ENCODE assay signal across 33 cellular contexts in genomic region chr3:128442070-128442469, GRCh38. TPM values are rescaled to one million over a fixed set of nuclear protein-coding genes. Genes with fewer than 3 reads are reported as not detected.
"Had no signal": no experiment of that assay in that cellular context is flagged by ENCODE, and none has a peak within 500 bp of the region (broad histone marks: within the 10 kb centered on the region; RNA-seq: fewer than 3 reads in every experiment).

No MANE protein-coding gene starts in this region.

- H3K4me2 ChIP-seq: neural progenitor cell had no signal

- H3K27me3 ChIP-seq: ovary, testis, uterus had no signal

- H3K4me1 Mint-ChIP-seq: nephron, neural progenitor cell had no signal

- FAIRE-seq: small intestine had no signal

- H3K9me3 ChIP-seq: ovary, psoas muscle, suprapubic skin, testis, tibial artery, transverse colon, upper lobe of right lung, uterus had no signal

- H3K36me3 Mint-ChIP-seq: natural killer cell; neural progenitor cell; stimulated activated effector memory CD8-positive, alpha-beta T cell treated with anti-CD3 and anti-CD28 coated beads, Interleukin-12 subunit alpha, Interleukin-12 subunit beta, amount 100 ng/mL, for 72 hours had no signal

- H3K4me3 Mint-ChIP-seq: naive thymus-derived CD4-positive, alpha-beta T cell; natural killer cell; nephron; neural progenitor cell; stimulated activated effector memory CD8-positive, alpha-beta T cell treated with anti-CD3 and anti-CD28 coated beads, Interleukin-12 subunit alpha, Interleukin-12 subunit beta, amount 100 ng/mL, for 72 hours; stimulated activated naive CD8-positive, alpha-beta T cell treated with anti-CD3 and anti-CD28 coated beads, Interleukin-15, amount 100 ng/mL, for 72 hours had no signal

- H3K27ac Mint-ChIP-seq: naive thymus-derived CD4-positive, alpha-beta T cell; natural killer cell; nephron; neural progenitor cell; progenitor cell of endocrine pancreas; stimulated activated effector memory CD8-positive, alpha-beta T cell treated with anti-CD3 and anti-CD28 coated beads, Interleukin-12 subunit alpha, Interleukin-12 subunit beta, amount 100 ng/mL, for 72 hours; stimulated activated naive CD8-positive, alpha-beta T cell treated with anti-CD3 and anti-CD28 coated beads, Interleukin-15, amount 100 ng/mL, for 72 hours had no signal

- H3K4me1 ChIP-seq: neural progenitor cell, parathyroid adenoma, psoas muscle, suprapubic skin, testis, tibial artery, transverse colon, upper lobe of right lung, uterus had no signal

- H3K9ac ChIP-seq: neural progenitor cell, parathyroid adenoma had no signal

- H2AFZ ChIP-seq: neural progenitor cell, parathyroid adenoma had no signal

- H3K4me3 ChIP-seq: neural progenitor cell, ovary, psoas muscle, suprapubic skin, testis, tibial artery, transverse colon, upper lobe of right lung, uterus had no signal

- H3K79me2 ChIP-seq: parathyroid adenoma had no signal

- ATAC-seq: naive thymus-derived CD4-positive, alpha-beta T cell; natural killer cell; psoas muscle; right cardiac atrium; sciatic nerve; stimulated activated effector memory CD8-positive, alpha-beta T cell treated with anti-CD3 and anti-CD28 coated beads, Interleukin-12 subunit alpha, Interleukin-12 subunit beta, amount 100 ng/mL, for 72 hours; stimulated activated naive CD8-positive, alpha-beta T cell treated with anti-CD3 and anti-CD28 coated beads, Interleukin-15, amount 100 ng/mL, for 72 hours; stimulated activated naive CD8-positive, alpha-beta T cell treated with anti-CD3 and anti-CD28 coated beads, Interleukin-15, Interleukin-2, amounts not matched to agents 100 U/mL and 50 U/mL, for 24 hours; upper lobe of right lung had no signal

- DNase-seq: naive thymus-derived CD4-positive, alpha-beta T cell; natural killer cell; occipital lobe; ovary; psoas muscle; right cardiac atrium; small intestine; stimulated activated CD4-positive, alpha-beta T cell treated with anti-CD3 and anti-CD28 coated beads, Interleukin-15, amount 100 ng/mL, for 24 hours; stimulated activated CD4-positive, alpha-beta T cell treated with anti-CD3 and anti-CD28 coated beads, Interleukin-2, amount 100 ng/mL, for 24 hours; stimulated activated CD4-positive, alpha-beta T cell treated with anti-CD3 and anti-CD28 coated beads, Interleukin-2, amount 100 ng/mL, for 48 hours; stimulated activated CD4-positive, alpha-beta T cell treated with anti-CD3 and anti-CD28 coated beads, Interleukin-4, amount 100 ng/mL, for 24 hours; stimulated activated naive CD4-positive, alpha-beta T cell; stimulated activated naive CD8-positive, alpha-beta T cell treated with anti-CD3 and anti-CD28 coated beads, Interleukin-15, amount 100 ng/mL, for 72 hours; stimulated activated naive CD8-positive, alpha-beta T cell treated with anti-CD3 and anti-CD28 coated beads, Interleukin-15, Interleukin-2, amounts not matched to agents 100 U/mL and 50 U/mL, for 24 hours; substantia nigra; testis; tibial artery; transverse colon; upper lobe of right lung; uterus had no signal

- H3K27ac ChIP-seq: neural progenitor cell, ovary, parathyroid adenoma, psoas muscle, suprapubic skin, testis, tibial artery, transverse colon, upper lobe of right lung, uterus had no signal

- H3K36me3 ChIP-seq: neural progenitor cell, ovary, suprapubic skin, tibial artery, transverse colon, upper lobe of right lung, uterus had no signal

RNA-seq across cellular contexts. Expression of gene DNAJB8, which starts 24.6 kb away (rescaled TPM):
- total RNA-seq: naive thymus-derived CD4-positive, alpha-beta T cell; natural killer cell; occipital lobe; osteoblast; ovary; progenitor cell of endocrine pancreas; psoas muscle; renal cortical epithelial cell; right cardiac atrium; sciatic nerve; skeletal muscle tissue; suprapubic skin; transverse colon; upper lobe of right lung; urinary bladder; uterus had no signal
- polyA plus RNA-seq: naive thymus-derived CD4-positive, alpha-beta T cell; neural cell; ovary; psoas muscle; right cardiac atrium; small intestine; thymus; urinary bladder had no signal

RNA-seq across cellular contexts. Expression of gene GATA2, which starts 50.9 kb away (rescaled TPM):
- polyA plus RNA-seq: naive thymus-derived CD4-positive, alpha-beta T cell; neural cell had no signal
